ENCODE assay signal across 8 cellular contexts in the genomic region with DNA sequence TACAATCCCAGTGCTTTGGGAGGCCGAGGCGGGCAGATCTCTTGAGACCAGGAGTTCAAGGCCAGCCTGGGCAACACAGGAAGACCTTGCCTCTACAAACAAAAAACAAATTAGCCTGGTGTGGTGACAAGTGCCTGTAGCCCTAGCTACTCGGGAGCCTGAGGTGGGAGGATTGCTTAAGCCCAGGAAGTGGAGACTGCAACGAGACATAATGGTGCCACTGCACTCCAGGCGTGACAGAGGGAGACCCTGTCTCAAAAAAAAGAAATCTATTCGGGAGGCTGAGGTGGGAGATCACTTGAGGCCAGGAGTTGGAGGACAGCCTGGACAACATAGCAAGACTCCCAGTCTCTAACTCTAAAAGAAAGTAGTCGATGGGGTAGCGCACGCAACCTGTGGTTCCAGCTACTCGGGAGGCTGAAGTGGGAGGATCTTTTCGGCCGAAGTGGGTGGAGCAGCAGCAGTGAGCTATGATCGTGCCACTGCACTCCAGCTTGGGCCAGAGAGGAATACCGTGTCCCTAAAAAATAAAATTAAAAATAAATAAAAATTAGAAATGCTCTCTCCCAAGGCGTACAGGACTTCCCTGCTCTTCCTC. TPM values are rescaled to one million over a fixed set of nuclear protein-coding genes. Genes with fewer than 3 reads are reported as not detected.
DNase-seq lines count a peak whose midpoint lies in the region; ATAC-seq and TF ChIP-seq lines count a peak whose summit lies in the region.

No MANE protein-coding gene starts in this region.

- H3K36me3 ChIP-seq in fibroblast of lung (ENCODE audit: control insufficient read depth, insufficient read depth, low read length) (no peaks in the 10 kb centered on the region), neutrophil (no peaks in the 10 kb centered on the region)

- H3K9me3 ChIP-seq in fibroblast of lung (ENCODE audit: control insufficient read depth, insufficient read depth, low read depth, low read length) (no peaks in the 10 kb centered on the region), neutrophil (no peaks in the 10 kb centered on the region)

- DNase-seq in activated T-cell treated with anti-CD3 and anti-CD28 coated beads for 24 hours (ENCODE audit: low read depth) (peak; percentile 41), fibroblast of lung (ENCODE audit: low read depth in 2 of 2) (no peak), NCI-H2081 treated with DMSO at 0.1 percent for 48 hours (lab: John Stamatoyannopoulos, UW) (no peak), GM20000 (ENCODE audit: low spot score) (no peak)
- DNase-seq in activated T-cell treated with anti-CD3 and anti-CD28 coated beads, Interleukin-2, amount 50 U/mL, for 48 hours: no peak

- peak overlapping the region; percentile 69 for H3K4me2 ChIP-seq in fibroblast of lung (ENCODE audit: extremely low read depth, insufficient read depth, low read length)

- H3K9ac ChIP-seq in fibroblast of lung (ENCODE audit: insufficient read depth, low read length): peak overlapping the region; percentile 77

- peak overlapping the region; percentile 93 for H2AFZ ChIP-seq in fibroblast of lung (ENCODE audit: low read length)

- H3K79me2 ChIP-seq in fibroblast of lung (ENCODE audit: control insufficient read depth, insufficient read depth, low read length): no peaks in the 10 kb centered on the region

- H3K4me1 ChIP-seq in fibroblast of lung (ENCODE audit: control insufficient read depth, extremely low read depth, insufficient read depth, low read length): no peaks in the 10 kb centered on the region
- H3K4me1 ChIP-seq in neutrophil (ENCODE audit: control insufficient read depth in 1 of 2, insufficient read depth in 1 of 2, low read depth in 1 of 2, low read length in 1 of 2): peaks cover 6 to 9% of the 10 kb centered on the region in 2 experiments

- H3K27me3 ChIP-seq in fibroblast of lung (ENCODE audit: control insufficient read depth, insufficient read depth, low read length): no peaks in the 10 kb centered on the region
- no peaks in the 10 kb centered on the region for H3K27me3 ChIP-seq in neutrophil

- H3K4me3 ChIP-seq in fibroblast of lung (replicated peaks in 1 of 4; ENCODE audit: control extremely low read depth in 1 of 4, insufficient read depth in 1 of 4, low read depth in 3 of 4, low read length in 4 of 4) (peak overlapping the region; percentile 54 to 78 (median 61)), neutrophil (ENCODE audit: low read depth in 1 of 2, low read length in 1 of 2) (peak overlapping the region; percentile 64 to 81)

- no peaks in the 10 kb centered on the region for H4K20me1 ChIP-seq in fibroblast of lung (ENCODE audit: control insufficient read depth, extremely low read depth, insufficient read depth, low read length)

- ATAC-seq in HG03565 (IDR thresholded peaks at IDR 0.05; ENCODE audit: unreplicated experiment): peak; percentile 4

- TF ChIP-seq CTCF in VCaP (conservative IDR thresholded peaks at IDR 0.05) (no peak), fibroblast of lung (conservative IDR thresholded peaks at IDR 0.05 in 1 of 2, IDR thresholded peaks at IDR 0.05 in 1 of 2; ENCODE audit: low read depth in 1 of 2, low read length in 2 of 2) (no peak), neutrophil (IDR thresholded peaks at IDR 0.05) (no peak), GM20000 (IDR thresholded peaks at IDR 0.05; ENCODE audit: extremely low read depth, missing control alignments) (no peak)

- H3K27ac ChIP-seq in VCaP (peak overlapping the region; percentile 80), fibroblast of lung (ENCODE audit: insufficient read depth, low read length) (no peak overlapping the region), neutrophil (no peak overlapping the region)

RNA-seq across cellular contexts. Expression of a gene that starts 0.8 kb away (rescaled TPM):
- total RNA-seq in fibroblast of lung: 3.6 TPM in 2 replicates
- polyA plus RNA-seq in fibroblast of lung: 3.3 and 3.5 TPM in 2 replicates
- polyA plus RNA-seq in fibroblast of lung (2012): 2.5 and 2.8 TPM in 2 replicates
- polyA minus RNA-seq in fibroblast of lung (ENCODE audit: low replicate concordance): 2.6 and 5.5 TPM in 2 replicates

RNA-seq across cellular contexts. Expression of a gene that starts 48.9 kb away (rescaled TPM):
- 21.5 and 28.2 TPM in 2 replicates for total RNA-seq in fibroblast of lung
- 18.0 and 22.7 TPM in 2 replicates for polyA plus RNA-seq in fibroblast of lung
- 13.5 and 16.9 TPM in 2 replicates for polyA plus RNA-seq in fibroblast of lung (2012)
- polyA minus RNA-seq in fibroblast of lung (ENCODE audit: low replicate concordance): 15.6 and 16.6 TPM in 2 replicates
